14 cellular contexts compared by ENCODE assay signal in the genomic region with DNA sequence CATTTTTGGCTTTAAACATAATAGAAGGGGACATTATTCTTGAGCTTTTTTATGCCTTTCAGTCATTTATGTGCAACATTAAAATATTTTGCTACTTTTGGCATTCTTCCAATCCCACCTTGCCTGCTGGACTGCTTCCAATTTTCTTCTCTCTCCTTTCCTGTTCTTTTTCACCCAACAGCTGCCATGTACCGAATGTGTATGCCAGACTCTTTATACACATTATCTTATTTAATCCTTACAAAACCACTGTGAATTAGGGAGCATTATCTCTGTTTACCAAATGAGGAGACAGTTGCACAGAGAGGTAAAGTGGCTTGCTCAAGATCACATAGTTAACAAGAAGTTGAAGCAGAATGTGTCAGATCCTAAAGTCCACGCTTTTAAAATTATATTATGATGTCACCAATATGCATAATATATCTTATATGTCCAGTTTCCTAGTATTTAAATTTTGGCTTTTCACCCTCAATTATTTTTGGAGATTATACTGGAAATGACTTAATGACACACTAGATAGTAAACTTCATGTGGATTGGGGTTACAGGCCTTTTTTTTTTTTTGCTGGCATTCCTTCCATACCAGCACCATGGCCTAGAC.
"Had no signal": no experiment of that assay in that cellular context is flagged by ENCODE, and none has a peak within 500 bp of the region (broad histone marks: within the 10 kb centered on the region; RNA-seq: fewer than 3 reads in every experiment).

No MANE protein-coding gene starts in this region.

- H3K27me3 ChIP-seq: dorsolateral prefrontal cortex, neural progenitor cell, pancreas, stomach had no signal

- H3K4me3 ChIP-seq: dorsolateral prefrontal cortex, lung, neural progenitor cell, pancreas, skin epidermis, stomach, thoracic aorta had no signal

- H3K9me3 ChIP-seq: pancreas, stomach, thoracic aorta had no signal

- DNase-seq: activated CD4-positive, alpha-beta T cell treated with anti-CD3 and anti-CD28 coated beads, Interleukin-2, amount 50 U/mL, for 4 hours; activated CD4-positive, CD25-positive, alpha-beta regulatory T cell treated with anti-CD3 and anti-CD28 coated beads, Interleukin-2, amount 50 U/mL, for 72 hours; activated effector memory CD4-positive, alpha-beta T cell treated with Interleukin-2 at 50 U/mL for 16 hours; activated T-cell treated with anti-CD3 and anti-CD28 coated beads, Interleukin-2, amount 50 U/mL, for 1 hour; dorsolateral prefrontal cortex; hypothalamus; midbrain; pancreas; retina; stomach had no signal

- H3K4me1 ChIP-seq: neural progenitor cell had no signal

- H3K36me3 ChIP-seq: neural progenitor cell, pancreas, stomach, thoracic aorta had no signal

- H3K27ac ChIP-seq: neural progenitor cell, pancreas, skin epidermis, stomach had no signal
